1 cellular context compared by ENCODE assay signal in genomic region chr4:111806331-111806730, GRCh38.
TF ChIP-seq lines count a peak whose summit lies in the region.

No MANE protein-coding gene starts in this region.

TF ChIP-seq in H1, 55 proteins besides CTCF, POLR2A, EP300 and RAD21:
- TF ChIP-seq ATF2 (IDR thresholded peaks at IDR 0.05; ENCODE audit: low read length) (no peak), CHD2 (IDR thresholded peaks at IDR 0.05; ENCODE audit: low read length) (no peak), YY1 (IDR thresholded peaks at IDR 0.05; ENCODE audit: low read depth, low read length) (0 out of 2 replicates have a peak, but pooled peaks have one; percentile 36), CBX8 (IDR thresholded peaks at IDR 0.05; ENCODE audit: borderline replicate concordance, low read depth, low read length) (no peak), MAX (IDR thresholded peaks at IDR 0.05) (no peak), CBX5 (IDR thresholded peaks at IDR 0.05; ENCODE audit: low read depth, low read length) (no peak), PHF8 (conservative IDR thresholded peaks at IDR 0.05; ENCODE audit: low read depth, low read length) (no peak), SRF (IDR thresholded peaks at IDR 0.05; ENCODE audit: low read depth, low read length) (peak; percentile 21; the same call in 1 of the 2 replicates)
